ENCODE assay signal across 7 cellular contexts in the genomic region with DNA sequence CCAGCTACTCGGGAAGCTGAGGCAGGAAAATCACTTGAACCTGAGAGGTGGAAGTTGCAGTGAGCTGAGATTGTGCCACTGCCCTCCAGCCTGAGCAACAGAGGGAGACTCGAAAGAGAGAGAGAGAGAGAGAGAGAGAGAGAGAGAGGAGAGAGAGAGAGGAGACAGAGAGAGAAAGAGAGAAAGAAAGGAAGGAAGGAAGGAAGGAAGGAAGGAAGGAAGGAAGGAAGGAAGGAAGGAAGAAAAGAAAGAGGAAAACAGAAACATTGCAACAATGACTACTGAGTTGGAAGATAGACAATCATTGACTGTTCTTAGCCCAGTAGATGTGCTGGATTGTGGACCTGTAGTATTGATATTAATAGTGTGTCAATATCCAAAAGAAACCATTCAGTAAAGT. TPM values are rescaled to one million over a fixed set of nuclear protein-coding genes. Genes with fewer than 3 reads are reported as not detected.
DNase-seq lines count a peak whose midpoint lies in the region; ATAC-seq, FAIRE-seq and TF ChIP-seq lines count a peak whose summit lies in the region.
"Not testable (repeated sequence)": the region's sequence is repeated elsewhere in the genome, so short reads cannot be mapped to it uniquely, and the experiment has no call there.

No MANE protein-coding gene starts in this region.

- not testable (repeated sequence) for H3K27ac ChIP-seq in K562 (ENCODE audit: extremely low read depth, low read depth, low read length); endodermal cell (ENCODE audit: low read depth, low read length)
- peak overlapping the region in 2 of 3 donors; percentile 49 to 77 for H3K27ac ChIP-seq in thyroid gland

- TF ChIP-seq POLR2A in K562 (conservative IDR thresholded peaks at IDR 0.05); thyroid gland (IDR thresholded peaks at IDR 0.05): not testable (repeated sequence)

- not testable (repeated sequence) for H3K36me3 ChIP-seq in K562 (ENCODE audit: control insufficient read depth, insufficient read depth, low read length); thyroid gland
- peaks cover 68% of the 10 kb centered on the region for H3K36me3 ChIP-seq in endodermal cell (ENCODE audit: control insufficient read depth, insufficient read depth, low read length)

- CTCF ChIA-PET in Calu3 (lab: Charles Lee), result interaction anchor here (0.6 kb wide), 1 partner anchor 77 kb away, joined by 3 read pairs; no protein-coding TSS in a partner anchor
- CTCF ChIA-PET in K562 (lab: Yijun Ruan, JAX; ENCODE audit: low intra/inter-chr PET ratio), result not testable (repeated sequence)

- H3K27me3 ChIP-seq in K562 (ENCODE audit: control insufficient read depth in 2 of 2, insufficient read depth in 2 of 2, low read length in 2 of 2); endodermal cell (ENCODE audit: control insufficient read depth, insufficient read depth, low read length, poor library complexity, severe bottlenecking); thyroid gland: not testable (repeated sequence)

- H3K4me2 ChIP-seq in K562 (ENCODE audit: insufficient read depth, low read length), result not testable (repeated sequence)

- 23% methylated on average over 2 of the region's 2 CpGs for WGBS in K562 (ENCODE audit: insufficient coverage, low coverage, missing lambda C conversion rate)
- WGBS in endodermal cell (ENCODE audit: insufficient coverage in 1 of 2, insufficient read length in 1 of 2), 2 experiments, result 85 to 91% methylated on average over 2 of the region's 2 CpGs
- WGBS in thyroid gland, 2 donors, result 67 to 69% methylated on average over 2 of the region's 2 CpGs

- H3K27me3 Mint-ChIP-seq in Calu3 (ENCODE audit: unreplicated experiment); T-helper 17 cell; activated T-helper 17 cell treated with anti-CD3 and anti-CD28 coated beads, Interleukin-2, amount 50 U/mL, for 72 hours; endodermal cell (ENCODE audit: insufficient read depth); progenitor cell of endocrine pancreas: not testable (repeated sequence)

- peaks cover 37% of the 10 kb centered on the region for H3K79me2 ChIP-seq in K562 (ENCODE audit: control insufficient read depth, insufficient read depth, low read length)

- FAIRE-seq in K562 (lab: Jason Lieb, UNC), result not testable (repeated sequence)

- not testable (repeated sequence) for H4K20me1 ChIP-seq in K562 (replicated peaks; ENCODE audit: control insufficient read depth, insufficient read depth, low read length)

- intact Hi-C loops in Calu3 (cut with micrococcal nuclease; ENCODE audit: unreplicated experiment); K562 (cut with micrococcal nuclease); thyroid gland (cut with DNase I): not testable (repeated sequence)

- not testable (repeated sequence) for H3K9me3 Mint-ChIP-seq in Calu3 (ENCODE audit: low read depth, unreplicated experiment); activated T-helper 17 cell treated with anti-CD3 and anti-CD28 coated beads, Interleukin-2, amount 50 U/mL, for 72 hours; progenitor cell of endocrine pancreas (ENCODE audit: low read depth)
- peaks cover 19% of the 10 kb centered on the region for H3K9me3 Mint-ChIP-seq in endodermal cell

- BruUV-seq in Calu3 (replicated peaks; lab: Mats Ljungman, UMichigan); K562 (replicated peaks; lab: Mats Ljungman, UMichigan): not testable (repeated sequence)

- DNase-seq in Calu3; T-helper 17 cell; K562 (ENCODE audit: extremely low read depth in 1 of 4, low spot score in 3 of 4); endodermal cell; progenitor cell of endocrine pancreas (ENCODE audit: low spot score, unreplicated experiment); thyroid gland: not testable (repeated sequence)

- H3K4me1 Mint-ChIP-seq in Calu3 (ENCODE audit: low read depth, unreplicated experiment) (peaks cover 24% of the 10 kb centered on the region), T-helper 17 cell (peaks cover 19% of the 10 kb centered on the region), endodermal cell (peaks cover 18% of the 10 kb centered on the region), progenitor cell of endocrine pancreas (ENCODE audit: low read depth) (peaks cover 11% of the 10 kb centered on the region)
- H3K4me1 Mint-ChIP-seq in activated T-helper 17 cell treated with anti-CD3 and anti-CD28 coated beads, Interleukin-2, amount 50 U/mL, for 72 hours, result peaks cover 24% of the 10 kb centered on the region

- not testable (repeated sequence) for H3K4me3 Mint-ChIP-seq in Calu3 (ENCODE audit: low read depth, unreplicated experiment); T-helper 17 cell; activated T-helper 17 cell treated with anti-CD3 and anti-CD28 coated beads, Interleukin-2, amount 50 U/mL, for 72 hours; endodermal cell; progenitor cell of endocrine pancreas (ENCODE audit: low read depth)

- H3K36me3 Mint-ChIP-seq in Calu3 (ENCODE audit: insufficient read depth, unreplicated experiment), result peaks cover 43% of the 10 kb centered on the region
- H3K36me3 Mint-ChIP-seq in T-helper 17 cell (ENCODE audit: low read depth), result not testable (repeated sequence)
- peaks cover 52% of the 10 kb centered on the region for H3K36me3 Mint-ChIP-seq in activated T-helper 17 cell treated with anti-CD3 and anti-CD28 coated beads, Interleukin-2, amount 50 U/mL, for 72 hours (ENCODE audit: low read depth)
- peaks cover 60% of the 10 kb centered on the region for H3K36me3 Mint-ChIP-seq in endodermal cell (ENCODE audit: low read depth)
- peaks cover 24% of the 10 kb centered on the region for H3K36me3 Mint-ChIP-seq in progenitor cell of endocrine pancreas (ENCODE audit: insufficient read depth)

- not testable (repeated sequence) for TF ChIP-seq CTCF in Calu3 (IDR thresholded peaks at IDR 0.05; ENCODE audit: unreplicated experiment); K562 (IDR thresholded peaks at IDR 0.05 in 2 of 3, conservative IDR thresholded peaks at IDR 0.05 in 1 of 3; ENCODE audit: insufficient read depth in 2 of 3, low read depth in 1 of 3, low read length in 3 of 3); endodermal cell (conservative IDR thresholded peaks at IDR 0.05); progenitor cell of endocrine pancreas (IDR thresholded peaks at IDR 0.05; ENCODE audit: unreplicated experiment); thyroid gland (IDR thresholded peaks at IDR 0.05)

- ATAC-seq in T-helper 17 cell; activated T-helper 17 cell treated with anti-CD3 and anti-CD28 coated beads, Interleukin-2, amount 50 U/mL, for 72 hours (replicated peaks); K562: not testable (repeated sequence)

- not testable (repeated sequence) for H3K9me1 ChIP-seq in K562 (ENCODE audit: control insufficient read depth, insufficient read depth, low read length)

- TF ChIP-seq RAD21 in K562 (CRISPR knock-in tag; conservative IDR thresholded peaks at IDR 0.05 in 1 of 2, IDR thresholded peaks at IDR 0.05 in 1 of 2), result not testable (repeated sequence)

- in situ Hi-C loops in K562 (cut with MboI), result not testable (repeated sequence)

- H3K4me1 ChIP-seq in K562 (replicated peaks in 1 of 2; ENCODE audit: control insufficient read depth in 2 of 2, insufficient read depth in 2 of 2, low read length in 2 of 2); endodermal cell (ENCODE audit: control insufficient read depth, insufficient read depth, low read length): not testable (repeated sequence)
- H3K4me1 ChIP-seq in thyroid gland, result peaks cover 12 to 30% of the 10 kb centered on the region in 2 donors

- not testable (repeated sequence) for H3K9me3 ChIP-seq in T-helper 17 cell (ENCODE audit: control insufficient read depth, low read length, poor library complexity, severe bottlenecking); K562 (replicated peaks; ENCODE audit: control insufficient read depth, insufficient read depth, low read depth, low read length); thyroid gland
- H3K9me3 ChIP-seq in endodermal cell (ENCODE audit: control insufficient read depth, low read length), result peaks cover 27% of the 10 kb centered on the region

- peak overlapping the region; percentile 9 for H3K27ac Mint-ChIP-seq in Calu3 (ENCODE audit: unreplicated experiment)
- H3K27ac Mint-ChIP-seq in T-helper 17 cell, result peak overlapping the region; percentile 37
- peak overlapping the region; percentile 66 for H3K27ac Mint-ChIP-seq in activated T-helper 17 cell treated with anti-CD3 and anti-CD28 coated beads, Interleukin-2, amount 50 U/mL, for 72 hours
- H3K27ac Mint-ChIP-seq in endodermal cell, result peak overlapping the region; percentile 76
- H3K27ac Mint-ChIP-seq in progenitor cell of endocrine pancreas, result peak overlapping the region; percentile 86

- POLR2A ChIA-PET in K562 (lab: Yijun Ruan, JAX), result interaction anchor here (0.9 to 2.1 kb wide), 4 partner anchors 11 to 30 kb away, joined by 3 to 4 read pairs (median 4); a partner anchor contains a TSS

- H3K9ac ChIP-seq in K562 (ENCODE audit: insufficient read depth in 1 of 2, low read depth in 2 of 2, low read length in 2 of 2); endodermal cell (ENCODE audit: extremely low read depth, low read length, poor library complexity, severe bottlenecking): not testable (repeated sequence)

- H3K4me3 ChIP-seq in K562; thyroid gland (replicated peaks in 1 of 3): not testable (repeated sequence)
- peak overlapping the region; percentile 29 for H3K4me3 ChIP-seq in endodermal cell (ENCODE audit: low read length)

- H2AFZ ChIP-seq in K562 (ENCODE audit: low read depth, low read length), result not testable (repeated sequence)

- TF ChIP-seq EP300 in K562 (IDR thresholded peaks at IDR 0.05; ENCODE audit: low read length), result not testable (repeated sequence)

RNA-seq across cellular contexts. Expression of a gene that starts 22.2 kb away (rescaled TPM):
- total RNA-seq in Calu3 (2022) (149 and 160 TPM in 2 replicates), T-helper 17 cell (10 to 100 TPM; 46.4 to 54.9 TPM), K562 (2014; rRNA removed) (23.1 and 23.8 TPM in 2 replicates), K562 (2014; rRNA removed; fragmentation: Illumina TruSeq; extraction: Trizol) (37.1 and 45.5 TPM in 2 replicates), K562 (2015; rRNA removed; fragmentation: Illumina TruSeq; extraction: Trizol) (39.1 and 44.8 TPM in 2 replicates), K562 (2021) (24.7 and 32.2 TPM in 2 replicates), endodermal cell (100 to 1,000 TPM; 146 to 201 TPM), progenitor cell of endocrine pancreas (126 and 132 TPM in 2 replicates), thyroid gland (100 to 1,000 TPM; 101 to 186 (median 160) TPM)
- 10 to 100 TPM; 42.9 to 49.3 TPM for total RNA-seq in activated T-helper 17 cell treated with anti-CD3 and anti-CD28 coated beads, Interleukin-2, amount 50 U/mL, for 72 hours
- total RNA-seq in K562 (2011; cell fraction: chromatin; rRNA removed; ENCODE audit: low replicate concordance), result 54.4 and 119 TPM in 2 replicates
- total RNA-seq in K562 (2011; cell fraction: nucleolus; rRNA removed), result 24.8 and 35.1 TPM in 2 replicates
- 59.2 and 87.3 TPM in 2 replicates for total RNA-seq in K562 (2011; cell fraction: nucleoplasm; rRNA removed)
- polyA plus RNA-seq in K562 (2011; rRNA removed) (53.8 and 61.5 TPM in 2 replicates), K562 (2014; fragmentation: Illumina TruSeq; extraction: Trizol) (33.2 and 44.2 TPM in 2 replicates), K562 (2014; fragmentation: Nextera tagmentation; extraction: Ambion mirVana) (10 to 100 TPM; 16.1 to 29.1 TPM), K562 (2014; rRNA removed) (27.6 and 32.6 TPM in 2 replicates)
- 17.8 and 22.4 TPM in 2 replicates for polyA plus RNA-seq in K562 (2011; cell fraction: cytosol; rRNA removed)
- polyA plus RNA-seq in K562 (2011; cell fraction: nucleus; rRNA removed), result 21.8 and 26.2 TPM in 2 replicates
- polyA plus RNA-seq in K562 (2012), result 21.8 and 28.0 TPM in 2 replicates
- polyA minus RNA-seq in K562 (2011; rRNA and poly(A)+ RNA removed), result 55.7 and 57.3 TPM in 2 replicates
- polyA minus RNA-seq in K562 (2011; cell fraction: cytosol; rRNA and poly(A)+ RNA removed), result 9.9 and 23.3 TPM in 2 replicates
- polyA minus RNA-seq in K562 (2011; cell fraction: nucleus; rRNA and poly(A)+ RNA removed), result 23.4 and 41.7 TPM in 2 replicates
- 95.3 TPM for polyA plus RNA-seq in endodermal cell (2013, experiment 1 of 2)
- 95.6 TPM for polyA plus RNA-seq in endodermal cell (2013, experiment 2 of 2)

RNA-seq across cellular contexts. Expression of a gene that starts 22.6 kb away (rescaled TPM):
- total RNA-seq in Calu3 (2022) (64.5 and 66.6 TPM in 2 replicates), T-helper 17 cell (1 to 10 TPM; 1.2 to 1.3 TPM), K562 (2014; rRNA removed) (4.7 and 6.4 TPM in 2 replicates), K562 (2014; rRNA removed; fragmentation: Illumina TruSeq; extraction: Trizol) (7.6 and 9.5 TPM in 2 replicates), K562 (2015; rRNA removed; fragmentation: Illumina TruSeq; extraction: Trizol) (10.0 and 11.1 TPM in 2 replicates), K562 (2021) (6.7 and 8.1 TPM in 2 replicates), endodermal cell (100 to 1,000 TPM in 1 of 2 donors, 10 to 100 TPM in 1; 95.3 to 124 TPM), progenitor cell of endocrine pancreas (62.7 and 68.2 TPM in 2 replicates), thyroid gland (10 to 100 TPM; 27.1 to 33.7 (median 30.8) TPM)
- 1 to 10 TPM; 1.4 to 2.6 TPM for total RNA-seq in activated T-helper 17 cell treated with anti-CD3 and anti-CD28 coated beads, Interleukin-2, amount 50 U/mL, for 72 hours
- 12.9 and 34.3 TPM in 2 replicates for total RNA-seq in K562 (2011; cell fraction: chromatin; rRNA removed; ENCODE audit: low replicate concordance)
- 5.8 and 8.0 TPM in 2 replicates for total RNA-seq in K562 (2011; cell fraction: nucleolus; rRNA removed)
- total RNA-seq in K562 (2011; cell fraction: nucleoplasm; rRNA removed), result 10.3 and 11.4 TPM in 2 replicates
- polyA plus RNA-seq in K562 (2011; rRNA removed) (4.3 and 5.8 TPM in 2 replicates), K562 (2014; fragmentation: Illumina TruSeq; extraction: Trizol) (4.6 and 5.5 TPM in 2 replicates), K562 (2014; fragmentation: Nextera tagmentation; extraction: Ambion mirVana) (1 to 10 TPM; 1.5 to 2.1 TPM), K562 (2014; rRNA removed) (4.9 and 5.0 TPM in 2 replicates)
- 1.4 and 2.6 TPM in 2 replicates for polyA plus RNA-seq in K562 (2011; cell fraction: cytosol; rRNA removed)
- polyA plus RNA-seq in K562 (2011; cell fraction: nucleus; rRNA removed), result 3.3 and 5.2 TPM in 2 replicates
- 2.6 and 3.3 TPM in 2 replicates for polyA plus RNA-seq in K562 (2012)
- 17.9 and 23.0 TPM in 2 replicates for polyA minus RNA-seq in K562 (2011; rRNA and poly(A)+ RNA removed)
- 6.0 and 10.7 TPM in 2 replicates for polyA minus RNA-seq in K562 (2011; cell fraction: cytosol; rRNA and poly(A)+ RNA removed)
- polyA minus RNA-seq in K562 (2011; cell fraction: nucleus; rRNA and poly(A)+ RNA removed), result 7.0 and 11.2 TPM in 2 replicates
- 14.3 TPM for polyA plus RNA-seq in endodermal cell (2013, experiment 1 of 2)
- 16.1 TPM for polyA plus RNA-seq in endodermal cell (2013, experiment 2 of 2)

Comparison
In these comparisons a context has a peak if more than half of its experiments do, and no peak if none do; other contexts are left out.
1. H3K27ac Mint-ChIP-seq: peak in every context shown above with its lines; median percentile 86 in progenitor cell of endocrine pancreas; 76 in endodermal cell; 66 in activated T-helper 17 cell treated with anti-CD3 and anti-CD28 coated beads, Interleukin-2, amount 50 U/mL, for 72 hours; 37 in T-helper 17 cell; 9 in Calu3.